19 cellular contexts compared by ENCODE assay signal in genomic region chr6:142605922-142606321, GRCh38.
DNase-seq lines count a peak whose midpoint lies in the region; ATAC-seq, FAIRE-seq and TF ChIP-seq lines count a peak whose summit lies in the region.
"Had no signal": no experiment of that assay in that cellular context is flagged by ENCODE, and none has a peak within 500 bp of the region (broad histone marks: within the 10 kb centered on the region; RNA-seq: fewer than 3 reads in every experiment).

No MANE protein-coding gene starts in this region.

- TF ChIP-seq RAD21 in GM12878 (IDR thresholded peaks at IDR 0.05; ENCODE audit: insufficient read depth, low read depth, low read length) = no peak

- peak overlapping the region; percentile 6; the same call in 1 of the 2 replicates for H3K4me3 ChIP-seq in MG63
- no peak overlapping the region for H3K4me3 ChIP-seq in GM12878
- H3K4me3 ChIP-seq: lower lobe of right lung, ovary, SJCRH30 had no signal

- RAD21 ChIA-PET in GM12878 (lab: Charles Lee; ENCODE audit: unreplicated experiment) = no interaction called here

- H3K27me3 Mint-ChIP-seq in activated T-helper 17 cell treated with anti-CD3 and anti-CD28 coated beads, Interleukin-2, amount 50 U/mL, for 72 hours = peaks cover 28% of the 10 kb centered on the region
- H3K27me3 Mint-ChIP-seq: dendritic cell treated with granulocyte-macrophage colony-stimulating factor and Interleukin-4, amounts not matched to agents 40 ng/mL and 50 ng/mL, for 4 days had no signal

- intact Hi-C loops in GM12878 (cut with micrococcal nuclease; ENCODE audit: unreplicated experiment) = no loop called here

- H3K4me1 ChIP-seq in GM12878 (ENCODE audit: control insufficient read depth, insufficient read depth, low read length) = no peaks in the 10 kb centered on the region
- H3K4me1 ChIP-seq: lower lobe of right lung, SJCRH30 had no signal

- H3K9me3 ChIP-seq in MG63 = no peaks in the 10 kb centered on the region
- H3K9me3 ChIP-seq in GM12878 (replicated peaks; ENCODE audit: control insufficient read depth, insufficient read depth, low read length) = no peaks in the 10 kb centered on the region
- H3K9me3 ChIP-seq: lower lobe of right lung, ovary, SJCRH30 had no signal

- SMC1A ChIA-PET in GM12878 (lab: Charles Lee; ENCODE audit: uncharacterized antibody, unreplicated experiment) = no interaction called here

- no peaks in the 10 kb centered on the region for H3K36me3 Mint-ChIP-seq in activated T-helper 17 cell treated with anti-CD3 and anti-CD28 coated beads, Interleukin-2, amount 50 U/mL, for 72 hours (ENCODE audit: low read depth)
- H3K36me3 Mint-ChIP-seq: stimulated activated effector memory CD8-positive, alpha-beta T cell treated with anti-CD3 and anti-CD28 coated beads, Interleukin-12 subunit alpha, Interleukin-12 subunit beta, amount 100 ng/mL, for 72 hours had no signal

- H3K9me3 Mint-ChIP-seq in activated T-helper 17 cell treated with anti-CD3 and anti-CD28 coated beads, Interleukin-2, amount 50 U/mL, for 72 hours = peaks cover under 1% of the 10 kb centered on the region
- H3K9me3 Mint-ChIP-seq: dendritic cell treated with granulocyte-macrophage colony-stimulating factor and Interleukin-4, amounts not matched to agents 40 ng/mL and 50 ng/mL, for 4 days; stimulated activated effector memory CD8-positive, alpha-beta T cell treated with anti-CD3 and anti-CD28 coated beads, Interleukin-12 subunit alpha, Interleukin-12 subunit beta, amount 100 ng/mL, for 72 hours had no signal

- H3K36me3 ChIP-seq in MG63 (no peaks in the 10 kb centered on the region), GM12878 (ENCODE audit: control insufficient read depth in 2 of 2, insufficient read depth in 2 of 2, low read length in 1 of 2) (no peaks in the 10 kb centered on the region)
- H3K36me3 ChIP-seq: lower lobe of right lung, ovary, SJCRH30 had no signal

- CTCF ChIA-PET in GM12878 (lab: Yijun Ruan, JAX) = no interaction called here

- ATAC-seq in GM12878 = no peak
- ATAC-seq in activated T-helper 17 cell treated with anti-CD3 and anti-CD28 coated beads, Interleukin-2, amount 50 U/mL, for 72 hours (replicated peaks) = no peak
- ATAC-seq: stimulated activated effector memory CD8-positive, alpha-beta T cell treated with anti-CD3 and anti-CD28 coated beads, Interleukin-12 subunit alpha, Interleukin-12 subunit beta, amount 100 ng/mL, for 72 hours had no signal

- POLR2A ChIA-PET in GM12878 (lab: Charles Lee) = no interaction called here

- DNase-seq in Daoy (ENCODE audit: low read depth) (peak; percentile 36), MG63 (no peak), GM12878 (ENCODE audit: low read depth, low spot score) (no peak), kidney tubule cell (ENCODE audit: low spot score) (peak; percentile 3), NCI-H510A treated with DMSO at 0.1 percent for 48 hours (lab: John Stamatoyannopoulos, UW) (no peak), C1 segment of cervical spinal cord (lab: John Stamatoyannopoulos, UW) (no peak), GM19239 (ENCODE audit: insufficient read length, low spot score) (no peak)
- DNase-seq: activated CD4-positive, alpha-beta T cell treated with anti-CD3 and anti-CD28 coated beads for 4 hours; activated gamma-delta T cell; COR-L47; head of caudate nucleus; lower lobe of right lung; NCI-H345; ovary; SJCRH30 had no signal

- H3K27ac ChIP-seq in GM12878 (ENCODE audit: control insufficient read depth, insufficient read depth) = no peak overlapping the region
- H3K27ac ChIP-seq: KMS-11, lower lobe of right lung, ovary, SJCRH30 had no signal

- TF ChIP-seq POLR2A in GM12878 (IDR thresholded peaks at IDR 0.05; ENCODE audit: low read depth, low read length) = no peak

- H3K4me1 Mint-ChIP-seq in activated T-helper 17 cell treated with anti-CD3 and anti-CD28 coated beads, Interleukin-2, amount 50 U/mL, for 72 hours = no peaks in the 10 kb centered on the region
- H3K4me1 Mint-ChIP-seq: stimulated activated effector memory CD8-positive, alpha-beta T cell treated with anti-CD3 and anti-CD28 coated beads, Interleukin-12 subunit alpha, Interleukin-12 subunit beta, amount 100 ng/mL, for 72 hours had no signal

- BruUV-seq in GM12878 (replicated peaks; lab: Mats Ljungman, UMichigan) = no TSS peak

- H3K4me2 ChIP-seq in GM12878 (ENCODE audit: control insufficient read depth, insufficient read depth) = no peak overlapping the region
- H3K4me2 ChIP-seq: KMS-11 had no signal

- H3K9ac ChIP-seq in GM12878 (ENCODE audit: control insufficient read depth, insufficient read depth, low read length) = no peak overlapping the region
- H3K9ac ChIP-seq: KMS-11 had no signal

- H3K27me3 ChIP-seq in MG63 (no peaks in the 10 kb centered on the region), GM12878 (replicated peaks in 1 of 2; ENCODE audit: control insufficient read depth in 2 of 2, insufficient read depth in 2 of 2, low read length in 1 of 2) (no peaks in the 10 kb centered on the region)
- H3K27me3 ChIP-seq: ovary, SJCRH30 had no signal

- peak; percentile 13 for FAIRE-seq in GM12878 (lab: Jason Lieb, UNC)
- FAIRE-seq in GM19239 (lab: Jason Lieb, UNC) = no peak

- H3K4me3 Mint-ChIP-seq in activated T-helper 17 cell treated with anti-CD3 and anti-CD28 coated beads, Interleukin-2, amount 50 U/mL, for 72 hours = no peak overlapping the region
- H3K4me3 Mint-ChIP-seq: dendritic cell treated with granulocyte-macrophage colony-stimulating factor and Interleukin-4, amounts not matched to agents 40 ng/mL and 50 ng/mL, for 4 days; stimulated activated effector memory CD8-positive, alpha-beta T cell treated with anti-CD3 and anti-CD28 coated beads, Interleukin-12 subunit alpha, Interleukin-12 subunit beta, amount 100 ng/mL, for 72 hours had no signal

- no peak for TF ChIP-seq EP300 in GM12878 (IDR thresholded peaks at IDR 0.05; ENCODE audit: borderline replicate concordance in 1 of 2, control insufficient read depth in 1 of 2, low read depth in 2 of 2, low read length in 2 of 2)

- TF ChIP-seq CTCF in GM12878 (IDR thresholded peaks at IDR 0.05 in 2 of 3, conservative IDR thresholded peaks at IDR 0.05 in 1 of 3; ENCODE audit: control insufficient read depth in 2 of 3, extremely low read depth in 1 of 3, insufficient read depth in 1 of 3, low read depth in 3 of 3, low read length in 3 of 3) = no peak

- WGBS in GM12878 (ENCODE audit: insufficient coverage, insufficient replicate concordance, low lambda C conversion rate, missing lambda C conversion rate) = 6% methylated on average over 4 of the region's 4 CpGs

- no peak overlapping the region for H3K27ac Mint-ChIP-seq in activated T-helper 17 cell treated with anti-CD3 and anti-CD28 coated beads, Interleukin-2, amount 50 U/mL, for 72 hours
- H3K27ac Mint-ChIP-seq: dendritic cell treated with granulocyte-macrophage colony-stimulating factor and Interleukin-4, amounts not matched to agents 40 ng/mL and 50 ng/mL, for 4 days; stimulated activated effector memory CD8-positive, alpha-beta T cell treated with anti-CD3 and anti-CD28 coated beads, Interleukin-12 subunit alpha, Interleukin-12 subunit beta, amount 100 ng/mL, for 72 hours had no signal

- H3K79me2 ChIP-seq in GM12878 (ENCODE audit: control insufficient read depth, insufficient read depth, low read length) = no peaks in the 10 kb centered on the region

- no peaks in the 10 kb centered on the region; the same call in 1 of the 2 replicates for H4K20me1 ChIP-seq in GM12878 (ENCODE audit: control insufficient read depth, insufficient read depth)

- in situ Hi-C loops in GM12878 (cut with MboI) = no loop called here

- no peak overlapping the region for H2AFZ ChIP-seq in GM12878 (ENCODE audit: control insufficient read depth, low read depth, low read length)

TF ChIP-seq in GM12878, 131 proteins besides CTCF, POLR2A, EP300 and RAD21:
- TF ChIP-seq SREBF1 (IDR thresholded peaks at IDR 0.05; ENCODE audit: low read length) = no peak
- no peak for TF ChIP-seq RCOR1 (conservative IDR thresholded peaks at IDR 0.05; ENCODE audit: low read depth, low read length)
TF ChIP-seq in GM12878: peak in this region for 0.

Comparison
In these comparisons a context has a peak if more than half of its experiments do, and no peak if none do; other contexts are left out.
1. DNase-seq: peak in Daoy (single experiment) and kidney tubule cell (single experiment); none in MG63 (single experiment), GM12878 (single experiment), NCI-H510A treated with DMSO at 0.1 percent for 48 hours (single experiment), C1 segment of cervical spinal cord (0 of 14) and GM19239 (single experiment).